ENCODE assay signal across 12 cellular contexts in genomic region chr6:53043626-53044025, GRCh38. TPM values are rescaled to one million over a fixed set of nuclear protein-coding genes. Genes with fewer than 3 reads are reported as not detected.
A peak's percentile ranks its signal among the peaks of the same experiment; 100 is the strongest.
DNase-seq lines count a peak whose midpoint lies in the region; ATAC-seq and TF ChIP-seq lines count a peak whose summit lies in the region.
"Had no signal": no experiment of that assay in that cellular context is flagged by ENCODE, and none has a peak within 500 bp of the region (broad histone marks: within the 10 kb centered on the region; RNA-seq: fewer than 3 reads in every experiment).

No MANE protein-coding gene starts in this region.

- H3K9me3 ChIP-seq in mammary epithelial cell (replicated peaks; ENCODE audit: insufficient read depth, low read length) (no peaks in the 10 kb centered on the region), adipocyte (ENCODE audit: control insufficient read depth, low read length) (no peaks in the 10 kb centered on the region), subcutaneous abdominal adipose tissue (ENCODE audit: control insufficient read depth in 5 of 5, low read length in 5 of 5) (no peaks in the 10 kb centered on the region), body of pancreas (no peaks in the 10 kb centered on the region)
- H3K9me3 ChIP-seq: colonic mucosa had no signal

- no peak overlapping the region for H3K4me2 ChIP-seq in mammary epithelial cell (ENCODE audit: insufficient read depth, low read depth, low read length)

- TF ChIP-seq CTCF in mammary epithelial cell (conservative IDR thresholded peaks at IDR 0.05 in 1 of 2, IDR thresholded peaks at IDR 0.05 in 1 of 2; ENCODE audit: extremely low read depth in 1 of 2, insufficient read depth in 1 of 2, low read depth in 1 of 2, low read length in 2 of 2) (no peak), MCF 10A (IDR thresholded peaks at IDR 0.05; ENCODE audit: unreplicated experiment) (no peak), body of pancreas (IDR thresholded peaks at IDR 0.05) (no peak)

- H3K79me2 ChIP-seq in mammary epithelial cell (ENCODE audit: insufficient read depth, low read length) = peaks cover 5% of the 10 kb centered on the region

- ATAC-seq in GM21515 (IDR thresholded peaks at IDR 0.05; ENCODE audit: unreplicated experiment) = no peak
- no peak for ATAC-seq in body of pancreas

- no peak for DNase-seq in mammary epithelial cell
- DNase-seq in MCF 10A (ENCODE audit: unreplicated experiment) = no peak
- DNase-seq in adipocyte (ENCODE audit: low read depth) = peak; percentile 41
- peak; percentile 20 for DNase-seq in iPS-NIHi7 (ENCODE audit: extremely low spot score)
- no peak for DNase-seq in DMS79 treated with DMSO at 0.1 percent for 48 hours (lab: John Stamatoyannopoulos, UW)
- no peak for DNase-seq in body of pancreas
- DNase-seq: colonic mucosa, KG1, NCI-H446, SHP77 had no signal

- no peaks in the 10 kb centered on the region for H3K9me3 Mint-ChIP-seq in MCF 10A (ENCODE audit: unreplicated experiment)

- H3K27me3 ChIP-seq in mammary epithelial cell (ENCODE audit: insufficient read depth, low read length) (no peaks in the 10 kb centered on the region), adipocyte (replicated peaks; ENCODE audit: control insufficient read depth, insufficient read depth, low read length) (no peaks in the 10 kb centered on the region), subcutaneous abdominal adipose tissue (ENCODE audit: control insufficient read depth in 5 of 5, insufficient read depth in 4 of 5, low read length in 5 of 5) (no peaks in the 10 kb centered on the region), body of pancreas (no peaks in the 10 kb centered on the region)
- H3K27me3 ChIP-seq: colonic mucosa had no signal

- H3K36me3 Mint-ChIP-seq in MCF 10A (ENCODE audit: insufficient read depth, unreplicated experiment) = peaks cover 7% of the 10 kb centered on the region

- peak overlapping the region; percentile 10 for H2AFZ ChIP-seq in mammary epithelial cell (ENCODE audit: low read depth, low read length)

- H3K4me1 Mint-ChIP-seq in MCF 10A (ENCODE audit: insufficient read depth, unreplicated experiment) = peaks cover 27% of the 10 kb centered on the region

- dilution Hi-C loops in mammary epithelial cell (cut with HindIII; ENCODE audit: low sequenced_read_pairs) = no loop called here

- H3K4me1 ChIP-seq in mammary epithelial cell (ENCODE audit: insufficient read depth, low read length) (peaks cover 59% of the 10 kb centered on the region), adipocyte (ENCODE audit: control insufficient read depth, insufficient read depth, low read length) (peaks cover 52% of the 10 kb centered on the region), subcutaneous abdominal adipose tissue (ENCODE audit: control insufficient read depth in 5 of 5, insufficient read depth in 5 of 5, low read length in 5 of 5) (peaks cover 0 to 25% (median 16%) of the 10 kb centered on the region in 5 donors), body of pancreas (peaks cover 14% of the 10 kb centered on the region)
- H3K4me1 ChIP-seq: colonic mucosa had no signal

- H3K4me3 Mint-ChIP-seq in MCF 10A (ENCODE audit: unreplicated experiment) = no peak overlapping the region

- H3K4me3 ChIP-seq in mammary epithelial cell (replicated peaks in 1 of 3; ENCODE audit: insufficient read depth in 1 of 3, low read depth in 2 of 3, low read length in 3 of 3) (no peak overlapping the region), adipocyte (ENCODE audit: low read length) (peak overlapping the region; percentile 39), subcutaneous abdominal adipose tissue (ENCODE audit: low read depth in 1 of 5, low read length in 5 of 5) (no peak overlapping the region), body of pancreas (no peak overlapping the region)
- H3K4me3 ChIP-seq: colonic mucosa had no signal

- CTCF ChIA-PET in mammary epithelial cell (lab: Charles Lee; ENCODE audit: low non-redundant PET) = no interaction called here
- CTCF ChIA-PET in MCF 10A (lab: Yijun Ruan, JAX) = interaction anchor here (0.5 to 1.1 kb wide), 4 partner anchors 34 to 638 kb away, joined by 3 to 6 read pairs (median 4); no protein-coding TSS in a partner anchor

- in situ Hi-C loops in mammary epithelial cell (cut with MboI; ENCODE audit: low sequenced_read_pairs in 2 of 2) = no loop called here

- TF ChIP-seq POLR2A in body of pancreas (IDR thresholded peaks at IDR 0.05) = no peak

- H3K9ac ChIP-seq in mammary epithelial cell (ENCODE audit: insufficient read depth, low read length) = no peak overlapping the region
- peak overlapping the region; percentile 71 for H3K9ac ChIP-seq in adipocyte (ENCODE audit: low read length)
- peak overlapping the region in 1 of 5 donors; percentile 57 for H3K9ac ChIP-seq in subcutaneous abdominal adipose tissue (ENCODE audit: low read length in 5 of 5)

- H3K27me3 Mint-ChIP-seq in MCF 10A (ENCODE audit: insufficient read depth, unreplicated experiment) = no peaks in the 10 kb centered on the region

- no peaks in the 10 kb centered on the region for H3K36me3 ChIP-seq in mammary epithelial cell (ENCODE audit: insufficient read depth, low read length)
- peaks cover 27% of the 10 kb centered on the region for H3K36me3 ChIP-seq in adipocyte (ENCODE audit: control insufficient read depth, insufficient read depth, low read length, severe bottlenecking)
- peaks cover 12 to 28% (median 27%) of the 10 kb centered on the region in 5 donors for H3K36me3 ChIP-seq in subcutaneous abdominal adipose tissue (ENCODE audit: control insufficient read depth in 5 of 5, insufficient read depth in 5 of 5, low read length in 5 of 5)
- H3K36me3 ChIP-seq in body of pancreas (replicated peaks in 1 of 2; ENCODE audit: insufficient read depth in 1 of 2, low read depth in 2 of 2) = peaks cover 0 to 9% of the 10 kb centered on the region in 2 donors

- no peaks in the 10 kb centered on the region for H4K20me1 ChIP-seq in mammary epithelial cell (ENCODE audit: insufficient read depth, low read length)

- H3K27ac ChIP-seq in mammary epithelial cell (ENCODE audit: insufficient read depth, low read depth, low read length) (peak overlapping the region; percentile 43), subcutaneous abdominal adipose tissue (ENCODE audit: low read depth, low read length) (peak overlapping the region; percentile 95), body of pancreas (no peak overlapping the region)
- H3K27ac ChIP-seq: colonic mucosa had no signal

- intact Hi-C loops in mammary epithelial cell (cut with micrococcal nuclease) = no loop called here
- intact Hi-C loops in MCF 10A (cut with micrococcal nuclease) = no loop called here
- intact Hi-C loops in body of pancreas (cut with DNase I) = no loop called here

- POLR2A ChIA-PET in MCF 10A (lab: Yijun Ruan, JAX) = interaction anchor here (0.7 kb wide), 1 partner anchor 23 kb away, joined by 3 read pairs; no protein-coding TSS in a partner anchor

- no TSS peak for BruUV-seq in mammary epithelial cell (replicated peaks; lab: Mats Ljungman, UMichigan)
- no TSS peak for BruUV-seq in MCF 10A (replicated peaks; lab: Mats Ljungman, UMichigan)

- H3K27ac Mint-ChIP-seq in MCF 10A (ENCODE audit: low read depth, unreplicated experiment) = no peak overlapping the region

RNA-seq across cellular contexts. Expression of gene CILK1, which starts 18.0 kb away (rescaled TPM):
- total RNA-seq in mammary epithelial cell (10 to 100 TPM in 1 of 2 donors, 1 to 10 TPM in 1; 5.8 to 12.8 TPM), MCF 10A (2022) (4.4 and 5.3 TPM in 2 replicates), body of pancreas (1 to 10 TPM; 5.6 to 7.3 TPM)
- polyA plus RNA-seq in mammary epithelial cell = 5.2 TPM
- polyA minus RNA-seq in mammary epithelial cell = 5.1 TPM

RNA-seq across cellular contexts. Expression of gene FBXO9, which starts 21.6 kb away (rescaled TPM):
- total RNA-seq in mammary epithelial cell (10 to 100 TPM; 31.5 to 68.6 TPM), MCF 10A (2022) (54.4 and 63.6 TPM in 2 replicates), body of pancreas (10 to 100 TPM; 53.7 to 69.0 TPM)
- 54.7 TPM for polyA plus RNA-seq in mammary epithelial cell
- polyA minus RNA-seq in mammary epithelial cell = 67.5 TPM

RNA-seq across cellular contexts. Expression of gene GSTA4, which starts 48.5 kb away (rescaled TPM):
- total RNA-seq in mammary epithelial cell = 10 to 100 TPM in 1 of 2 donors, 1 to 10 TPM in 1; 8.3 to 12.2 TPM
- 6.9 TPM for polyA plus RNA-seq in mammary epithelial cell
- polyA minus RNA-seq in mammary epithelial cell = 6.1 TPM
- 5.3 and 5.9 TPM in 2 replicates for total RNA-seq in MCF 10A (2022)
- 10 to 100 TPM; 13.5 to 27.7 TPM for total RNA-seq in body of pancreas

Comparison
In these comparisons a context has a peak if more than half of its experiments do, and no peak if none do; other contexts are left out.
1. DNase-seq: peak in adipocyte (single experiment) and iPS-NIHi7 (single experiment); none in mammary epithelial cell (single experiment), MCF 10A (single experiment), DMS79 treated with DMSO at 0.1 percent for 48 hours (single experiment) and body of pancreas (0 of 4).
2. H3K27ac ChIP-seq: peak in mammary epithelial cell (single experiment) and subcutaneous abdominal adipose tissue (single experiment); none in body of pancreas (0 of 4).